Comparison of ENCODE assay signal across 3 cellular contexts in genomic region chr16:58713742-58714141, GRCh38.
A peak's percentile ranks its signal among the peaks of the same experiment; 100 is the strongest.
TF ChIP-seq lines count a peak whose summit lies in the region.

No MANE protein-coding gene starts in this region.

TF ChIP-seq in HepG2, 621 proteins besides CTCF, POLR2A, EP300 and RAD21:
- TF ChIP-seq ZBTB40 (IDR thresholded peaks at IDR 0.05) = 0 out of 2 replicates have a peak, but pooled peaks have one; percentile 18
- peak; percentile 37; the same call in 1 of the 2 replicates for TF ChIP-seq ZBTB40 (CRISPR knock-in tag; IDR thresholded peaks at IDR 0.05)
- no peak for TF ChIP-seq TAF15 (IDR thresholded peaks at IDR 0.05; ENCODE audit: low read depth, low read length, poor library complexity, severe bottlenecking)

TF ChIP-seq in GM12878, 131 proteins besides CTCF, POLR2A, EP300 and RAD21:
- TF ChIP-seq CREB1 (IDR thresholded peaks at IDR 0.05; ENCODE audit: low read depth) = no peak
- peak; percentile 59 for TF ChIP-seq ZBTB40 (IDR thresholded peaks at IDR 0.05; ENCODE audit: borderline replicate concordance)

TF ChIP-seq in K562, 482 proteins besides CTCF, POLR2A, EP300 and RAD21:
- TF ChIP-seq DPF2 (IDR thresholded peaks at IDR 0.05) (no peak), CBX5 (IDR thresholded peaks at IDR 0.05; ENCODE audit: borderline replicate concordance, low read depth) (no peak), ETV1 (tag; conservative IDR thresholded peaks at IDR 0.05; ENCODE audit: low read depth) (no peak), ZBTB40 (IDR thresholded peaks at IDR 0.05) (peak; percentile 84), ZBTB40 (CRISPR knock-in tag; IDR thresholded peaks at IDR 0.05) (0 out of 2 replicates have a peak, but pooled peaks have one; percentile 60)
